In the genomic region with DNA sequence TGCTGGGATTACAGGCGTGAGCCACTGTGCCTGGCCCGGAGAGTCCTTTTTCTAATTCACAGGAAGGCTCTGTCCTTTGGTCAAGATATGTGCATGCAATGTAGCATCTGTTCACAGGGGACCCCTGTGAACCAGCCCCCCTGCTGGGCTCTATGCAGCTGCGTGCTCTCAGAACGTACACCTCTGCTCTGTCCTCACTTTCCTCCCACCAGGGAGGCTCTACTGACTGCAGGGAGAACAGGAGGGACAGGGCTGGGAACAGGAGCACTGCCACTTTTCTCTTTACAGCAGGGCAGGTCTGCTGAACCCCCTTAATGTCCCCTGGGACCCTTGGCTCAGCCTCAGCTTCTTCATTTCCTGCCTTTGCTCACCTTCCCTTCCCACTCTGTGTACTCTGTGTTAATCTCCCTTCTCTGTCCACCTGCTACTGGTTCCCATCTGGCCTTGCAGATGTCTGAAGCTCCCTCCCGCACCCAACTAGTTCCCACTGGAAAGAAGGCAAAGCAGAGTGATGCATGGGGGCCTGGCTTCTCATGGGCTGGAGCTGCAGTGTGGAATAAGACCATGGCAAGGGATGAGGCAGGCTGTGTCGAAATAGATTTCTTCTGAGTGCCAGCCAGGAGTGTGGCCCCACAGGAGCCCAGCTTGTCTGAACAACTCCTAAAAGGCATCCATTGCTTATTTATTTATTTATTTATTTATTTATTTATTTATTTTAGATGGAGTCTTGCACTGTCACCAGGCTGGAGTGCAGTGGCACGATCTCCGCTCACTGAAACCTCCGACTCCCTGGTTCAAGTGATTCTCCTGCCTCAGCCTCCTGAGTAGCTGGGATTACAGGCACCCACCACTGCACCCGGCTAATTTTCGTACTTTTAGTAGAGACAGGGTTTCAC, we compare ENCODE assay signal across 1 cellular context.
A peak's percentile ranks its signal among the peaks of the same experiment; 100 is the strongest.
TF ChIP-seq lines count a peak whose summit lies in the region.

No MANE protein-coding gene starts in this region.

TF ChIP-seq in HEK293, 187 proteins besides CTCF, POLR2A, EP300 and RAD21 (continued from another document):
- TF ChIP-seq ZNF518A (tag by site-specific recombination; conservative IDR thresholded peaks at IDR 0.05; ENCODE audit: low read depth) = peak; percentile 76
- TF ChIP-seq ZNF558 (tag by site-specific recombination; IDR thresholded peaks at IDR 0.05) = 0 out of 2 replicates have a peak, but pooled peaks have one; percentile 39
- no peak for TF ChIP-seq ZNF792 (tag by site-specific recombination; IDR thresholded peaks at IDR 0.05)
- no peak for TF ChIP-seq ZFP37 (tag by site-specific recombination; IDR thresholded peaks at IDR 0.05)
- 0 out of 2 replicates have a peak, but pooled peaks have one; percentile 49 for TF ChIP-seq ZNF202 (tag by site-specific recombination; IDR thresholded peaks at IDR 0.05; ENCODE audit: borderline replicate concordance)
- peak; percentile 56 for TF ChIP-seq ZNF623 (tag by site-specific recombination; IDR thresholded peaks at IDR 0.05)
- TF ChIP-seq ZNF555 (tag by site-specific recombination; conservative IDR thresholded peaks at IDR 0.05) = peak; percentile 56
- peak; percentile 79; the same call in 1 of the 2 replicates for TF ChIP-seq ZNF394 (tag by site-specific recombination; IDR thresholded peaks at IDR 0.05; ENCODE audit: borderline replicate concordance)
